2 cellular contexts compared by ENCODE assay signal in the genomic region with DNA sequence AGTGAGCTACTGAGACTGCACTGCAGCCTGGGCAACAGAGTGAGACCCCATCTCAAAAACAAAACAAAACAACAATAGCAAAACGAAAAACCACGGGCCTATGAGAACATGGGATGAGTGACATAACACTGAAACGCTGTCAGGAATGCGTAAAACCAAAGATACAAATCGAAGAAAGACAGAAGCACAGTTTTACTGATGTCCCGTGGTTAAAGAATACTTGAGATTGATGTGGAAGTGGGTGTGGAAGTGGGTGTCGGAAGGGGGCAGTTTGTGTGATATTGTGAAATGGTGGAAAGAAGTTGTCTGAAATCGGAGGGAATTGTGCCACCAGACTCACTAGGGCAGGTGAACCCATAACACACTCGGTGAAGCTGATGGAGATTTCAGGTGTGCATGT.
TF ChIP-seq lines count a peak whose summit lies in the region.

No MANE protein-coding gene starts in this region.

TF ChIP-seq in HepG2, 621 proteins besides CTCF, POLR2A, EP300 and RAD21:
- TF ChIP-seq MED8 (CRISPR knock-in tag; IDR thresholded peaks at IDR 0.05; ENCODE audit: insufficient replicate concordance): no peak
- peak; percentile 10; the same call in 1 of the 2 replicates for TF ChIP-seq HDAC1 (CRISPR knock-in tag; IDR thresholded peaks at IDR 0.05)
- TF ChIP-seq RBM39 (IDR thresholded peaks at IDR 0.05; ENCODE audit: low read depth, low read length, poor library complexity, severe bottlenecking): no peak
- TF ChIP-seq ZNF121 (CRISPR knock-in tag; IDR thresholded peaks at IDR 0.05): 0 out of 2 replicates have a peak, but pooled peaks have one; percentile 23
- TF ChIP-seq ZFP62 (CRISPR knock-in tag; IDR thresholded peaks at IDR 0.05): no peak
- TF ChIP-seq CEBPB (IDR thresholded peaks at IDR 0.05; ENCODE audit: borderline replicate concordance, low read depth, low read length): peak; percentile 23; the same call in 1 of the 2 replicates

TF ChIP-seq in H1, 55 proteins besides CTCF, POLR2A, EP300 and RAD21:
- TF ChIP-seq FOSL1 (IDR thresholded peaks at IDR 0.05; ENCODE audit: insufficient read depth, low read depth, low read length): no peak
- TF ChIP-seq, protein P1, sequence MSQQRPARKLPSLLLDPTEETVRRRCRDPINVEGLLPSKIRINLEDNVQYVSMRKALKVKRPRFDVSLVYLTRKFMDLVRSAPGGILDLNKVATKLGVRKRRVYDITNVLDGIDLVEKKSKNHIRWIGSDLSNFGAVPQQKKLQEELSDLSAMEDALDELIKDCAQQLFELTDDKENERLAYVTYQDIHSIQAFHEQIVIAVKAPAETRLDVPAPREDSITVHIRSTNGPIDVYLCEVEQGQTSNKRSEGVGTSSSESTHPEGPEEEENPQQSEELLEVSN (IDR thresholded peaks at IDR 0.05): no peak
- TF ChIP-seq TAF7 (optimal IDR thresholded peaks at IDR 0.05; ENCODE audit: borderline replicate concordance, low read depth, low read length): no peak
- no peak for TF ChIP-seq BCL11A (IDR thresholded peaks at IDR 0.05; ENCODE audit: low read depth in 2 of 2, low read length in 2 of 2)
- no peak for TF ChIP-seq GABPA (IDR thresholded peaks at IDR 0.05; ENCODE audit: borderline replicate concordance, insufficient read depth, low read length)
- no peak for TF ChIP-seq NRF1 (IDR thresholded peaks at IDR 0.05; ENCODE audit: low read depth, low read length)
- no peak for TF ChIP-seq RNF2 (IDR thresholded peaks at IDR 0.05; ENCODE audit: borderline replicate concordance, low read depth, low read length, missing control alignments, poor library complexity, severe bottlenecking)
- TF ChIP-seq HDAC2 (IDR thresholded peaks at IDR 0.05; ENCODE audit: borderline replicate concordance in 1 of 2, low read depth in 2 of 2, low read length in 2 of 2): no peak
- TF ChIP-seq TCF12 (IDR thresholded peaks at IDR 0.05; ENCODE audit: low read depth, low read length): no peak
- TF ChIP-seq RFX5 (IDR thresholded peaks at IDR 0.05; ENCODE audit: borderline replicate concordance, low read depth, low read length): no peak
- no peak for TF ChIP-seq BACH1 (IDR thresholded peaks at IDR 0.05; ENCODE audit: low read length)
- no peak for TF ChIP-seq SIN3A (conservative IDR thresholded peaks at IDR 0.05 in 1 of 2, IDR thresholded peaks at IDR 0.05 in 1 of 2; ENCODE audit: low read depth in 1 of 2, low read length in 2 of 2)
- TF ChIP-seq, protein P2, sequence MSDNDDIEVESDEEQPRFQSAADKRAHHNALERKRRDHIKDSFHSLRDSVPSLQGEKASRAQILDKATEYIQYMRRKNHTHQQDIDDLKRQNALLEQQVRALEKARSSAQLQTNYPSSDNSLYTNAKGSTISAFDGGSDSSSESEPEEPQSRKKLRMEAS (IDR thresholded peaks at IDR 0.05): no peak
- no peak for TF ChIP-seq POLR2AphosphoS5 (IDR thresholded peaks at IDR 0.05; ENCODE audit: low read depth, low read length)
- TF ChIP-seq POU5F1 (IDR thresholded peaks at IDR 0.05; ENCODE audit: low read depth, low read length): no peak
- no peak for TF ChIP-seq YY1 (IDR thresholded peaks at IDR 0.05; ENCODE audit: low read depth, low read length)
- no peak for TF ChIP-seq GTF2F1 (IDR thresholded peaks at IDR 0.05; ENCODE audit: borderline replicate concordance, low read depth, low read length)
- no peak for TF ChIP-seq BRCA1 (IDR thresholded peaks at IDR 0.05; ENCODE audit: low read depth, low read length)
- TF ChIP-seq JUND (IDR thresholded peaks at IDR 0.05; ENCODE audit: low read length): no peak
- no peak for TF ChIP-seq USF2 (IDR thresholded peaks at IDR 0.05; ENCODE audit: low read length)
TF ChIP-seq in H1: peak in this region for 0.
